22 cellular contexts compared by ENCODE assay signal in genomic region chr11:32302826-32303225, GRCh38.
DNase-seq lines count a peak whose midpoint lies in the region; ATAC-seq and TF ChIP-seq lines count a peak whose summit lies in the region.
"Had no signal": no experiment of that assay in that cellular context is flagged by ENCODE, and none has a peak within 500 bp of the region (broad histone marks: within the 10 kb centered on the region; RNA-seq: fewer than 3 reads in every experiment).

No MANE protein-coding gene starts in this region.

- TF ChIP-seq CTCF in GM23338 (conservative IDR thresholded peaks at IDR 0.05; ENCODE audit: low read depth in 2 of 2) (no peak), RWPE2 (IDR thresholded peaks at IDR 0.05; ENCODE audit: poor library complexity, severe bottlenecking) (no peak), foreskin keratinocyte (conservative IDR thresholded peaks at IDR 0.05) (no peak)

- no peak overlapping the region for H3K27ac ChIP-seq in GM23338 (ENCODE audit: low read depth)
- H3K27ac ChIP-seq in RWPE2 (ENCODE audit: poor library complexity, severe bottlenecking) = no peak overlapping the region
- H3K27ac ChIP-seq in foreskin keratinocyte = no peak overlapping the region
- no peak overlapping the region for H3K27ac ChIP-seq in trophoblast cell (ENCODE audit: low read depth, low read length)
- H3K27ac ChIP-seq: A549; BLaER1 treated with 17β-estradiol and CSF1 and Interleukin-3, amounts not matched to agents 10 nM and 100 nM had no signal

- H3K27ac Mint-ChIP-seq in GM23338 = no peak overlapping the region
- H3K27ac Mint-ChIP-seq: CD4-positive, alpha-beta memory T cell; HFFc6 had no signal

- no peak overlapping the region for H3K4me3 ChIP-seq in GM23338
- no peak overlapping the region for H3K4me3 ChIP-seq in RWPE2 (ENCODE audit: severe bottlenecking)
- no peak overlapping the region for H3K4me3 ChIP-seq in trophoblast cell (ENCODE audit: low read depth, low read length)
- H3K4me3 ChIP-seq: A549; BLaER1 treated with 17β-estradiol and CSF1 and Interleukin-3, amounts not matched to agents 10 nM and 100 nM; HAP-1 had no signal

- no peak overlapping the region for H2AK5ac ChIP-seq in trophoblast cell (ENCODE audit: low read length)

- no peaks in the 10 kb centered on the region for H3K9me3 ChIP-seq in RWPE2 (ENCODE audit: severe bottlenecking)
- H3K9me3 ChIP-seq in trophoblast cell (ENCODE audit: insufficient read depth, low read depth, low read length) = peaks cover 1% of the 10 kb centered on the region
- H3K9me3 ChIP-seq: A549, BE2C, HAP-1 had no signal

- H4K91ac ChIP-seq in trophoblast cell (ENCODE audit: low read depth, low read length) = no peak overlapping the region

- no peak overlapping the region for H3K4me3 Mint-ChIP-seq in GM23338
- H3K4me3 Mint-ChIP-seq: CD4-positive, alpha-beta memory T cell; HFFc6 had no signal

- H3K79me1 ChIP-seq in trophoblast cell (ENCODE audit: low read length) = no peaks in the 10 kb centered on the region

- H3K36me3 Mint-ChIP-seq in GM23338 (ENCODE audit: low read depth) = no peaks in the 10 kb centered on the region
- H3K36me3 Mint-ChIP-seq: CD4-positive, alpha-beta memory T cell had no signal

- H3K9ac ChIP-seq in trophoblast cell (ENCODE audit: low read length) = no peak overlapping the region
- H3K9ac ChIP-seq: BLaER1 treated with 17β-estradiol and CSF1 and Interleukin-3, amounts not matched to agents 10 nM and 100 nM had no signal

- H3F3A ChIP-seq in GM23338 (replicated peaks; ENCODE audit: low read depth) = no peaks in the 10 kb centered on the region

- no peak overlapping the region for H4K8ac ChIP-seq in trophoblast cell (ENCODE audit: low read depth, low read length)

- no peaks in the 10 kb centered on the region for H3K4me1 Mint-ChIP-seq in GM23338
- H3K4me1 Mint-ChIP-seq: CD4-positive, alpha-beta memory T cell had no signal

- H3K18ac ChIP-seq in trophoblast cell (ENCODE audit: low read length) = no peak overlapping the region

- H3K4me2 ChIP-seq in GM23338 (no peak overlapping the region), trophoblast cell (ENCODE audit: low read length) (no peak overlapping the region)
- H3K4me2 ChIP-seq: A549; BLaER1 treated with 17β-estradiol and CSF1 and Interleukin-3, amounts not matched to agents 10 nM and 100 nM had no signal

- H3K9me2 ChIP-seq in GM23338 (ENCODE audit: insufficient read depth) = no peaks in the 10 kb centered on the region

- ATAC-seq in GM23338 (no peak), RWPE2 (ENCODE audit: low read depth) (peak; percentile 50; the same call in 1 of the 3 replicates), foreskin keratinocyte (peak; percentile 43), HG03139 (IDR thresholded peaks at IDR 0.05; ENCODE audit: unreplicated experiment) (no peak), HG02571 (IDR thresholded peaks at IDR 0.05; ENCODE audit: unreplicated experiment) (no peak)
- ATAC-seq: A549 had no signal

- H4K20me1 ChIP-seq in GM23338 (replicated peaks; ENCODE audit: insufficient read depth) = no peaks in the 10 kb centered on the region
- H4K20me1 ChIP-seq: BLaER1 treated with 17β-estradiol and CSF1 and Interleukin-3, amounts not matched to agents 10 nM and 100 nM had no signal

- no peaks in the 10 kb centered on the region for H3K36me3 ChIP-seq in GM23338 (ENCODE audit: insufficient read depth)
- H3K36me3 ChIP-seq in RWPE2 (ENCODE audit: low read depth) = no peaks in the 10 kb centered on the region
- no peaks in the 10 kb centered on the region for H3K36me3 ChIP-seq in trophoblast cell (ENCODE audit: control insufficient read depth in 1 of 2, insufficient read depth in 2 of 2, low read length in 2 of 2)
- H3K36me3 ChIP-seq: BE2C; BLaER1 treated with 17β-estradiol and CSF1 and Interleukin-3, amounts not matched to agents 10 nM and 100 nM; HAP-1 had no signal

- H3K4me1 ChIP-seq in GM23338 (ENCODE audit: insufficient read depth) (no peaks in the 10 kb centered on the region), RWPE2 (ENCODE audit: insufficient read depth, poor library complexity, severe bottlenecking) (peaks cover 8% of the 10 kb centered on the region), foreskin keratinocyte (no peaks in the 10 kb centered on the region), trophoblast cell (ENCODE audit: control insufficient read depth in 1 of 2, insufficient read depth in 2 of 2, low read length in 2 of 2) (peaks cover 0 to 1% of the 10 kb centered on the region in 2 experiments)
- H3K4me1 ChIP-seq: A549, BE2C, HAP-1 had no signal

- H3K14ac ChIP-seq in trophoblast cell (ENCODE audit: low read length) = no peak overlapping the region

- H3K79me2 ChIP-seq in GM23338 (replicated peaks; ENCODE audit: insufficient read depth) = no peaks in the 10 kb centered on the region
- H3K79me2 ChIP-seq in trophoblast cell (ENCODE audit: control insufficient read depth, insufficient read depth, low read length, poor library complexity) = no peaks in the 10 kb centered on the region

- H2BK120ac ChIP-seq in trophoblast cell (ENCODE audit: insufficient read depth, low read length, poor library complexity) = no peak overlapping the region

- no peaks in the 10 kb centered on the region for H3K27me3 ChIP-seq in GM23338 (ENCODE audit: insufficient read depth)
- no peaks in the 10 kb centered on the region for H3K27me3 ChIP-seq in RWPE2 (ENCODE audit: insufficient read depth, poor library complexity, severe bottlenecking)
- no peaks in the 10 kb centered on the region for H3K27me3 ChIP-seq in foreskin keratinocyte
- no peaks in the 10 kb centered on the region for H3K27me3 ChIP-seq in trophoblast cell (ENCODE audit: insufficient read depth, low read length)
- H3K27me3 ChIP-seq: BE2C; BLaER1 treated with 17β-estradiol and CSF1 and Interleukin-3, amounts not matched to agents 10 nM and 100 nM had no signal

- no peak overlapping the region for H3K23ac ChIP-seq in trophoblast cell (ENCODE audit: low read length)

- H2BK12ac ChIP-seq in trophoblast cell (ENCODE audit: low read length) = no peak overlapping the region

- H3K4ac ChIP-seq in trophoblast cell (ENCODE audit: low read depth, low read length) = no peak overlapping the region

- H4K12ac ChIP-seq in trophoblast cell (ENCODE audit: low read depth, low read length) = no peak overlapping the region

- H2AFZ ChIP-seq in GM23338 (0 out of 2 replicates have a peak overlapping the region, but pooled peaks have one; percentile 38), trophoblast cell (ENCODE audit: insufficient read depth, low read length, poor library complexity) (no peak overlapping the region)

- no peak overlapping the region for H2BK5ac ChIP-seq in trophoblast cell (ENCODE audit: low read depth, low read length, poor library complexity)

- DNase-seq in GM23338 (ENCODE audit: low spot score) (no peak), RWPE2 (ENCODE audit: low spot score) (no peak), foreskin keratinocyte (peak; percentile 54 to 77), trophoblast cell (peak; percentile 17 to 79)
- no peak for DNase-seq in activated CD8-positive, alpha-beta memory T cell treated with anti-CD3 and anti-CD28 coated beads, Interleukin-2, amount 50 U/mL, for 4 hours
- DNase-seq: 8988T; ACHN; AML-193; BE2C; Calu3; CD4-positive, alpha-beta memory T cell; COR-L47; DMS53; DMS79 treated with DMSO at 0.1 percent for 48 hours; GF-D8; GOT3; HFFc6 had no signal

- no peaks in the 10 kb centered on the region for H3K9me3 Mint-ChIP-seq in GM23338
- H3K9me3 Mint-ChIP-seq: CD4-positive, alpha-beta memory T cell; HFFc6 had no signal

- no CpG with 5 or more reads among the region's 4 CpGs for WGBS in trophoblast cell (ENCODE audit: extremely low coverage, insufficient coverage, insufficient read length)

- peaks cover 3% of the 10 kb centered on the region for H3K27me3 Mint-ChIP-seq in GM23338 (ENCODE audit: insufficient read depth, low read depth, poor library complexity)

TF ChIP-seq in GM23338, 12 proteins besides CTCF, POLR2A, EP300 and RAD21 (continues in another document):
- TF ChIP-seq ZNF114 (CRISPR knock-in tag; IDR thresholded peaks at IDR 0.05) (no peak), EZH2 (IDR thresholded peaks at IDR 0.05; ENCODE audit: low read depth, unreplicated experiment) (no peak), STAT1 (IDR thresholded peaks at IDR 0.05; ENCODE audit: unreplicated experiment) (no peak), EZH2phosphoT487 (IDR thresholded peaks at IDR 0.05; ENCODE audit: unreplicated experiment) (no peak), JUNB (IDR thresholded peaks at IDR 0.05; ENCODE audit: unreplicated experiment) (no peak)

Comparison
In these comparisons a context has a peak if more than half of its experiments do, and no peak if none do; other contexts are left out.
1. ATAC-seq: peak in RWPE2 (single experiment) and foreskin keratinocyte (single experiment); none in GM23338 (single experiment), HG03139 (single experiment) and HG02571 (single experiment).
2. DNase-seq: peak in foreskin keratinocyte (2 of 2) and trophoblast cell (2 of 2); none in GM23338 (single experiment), RWPE2 (single experiment) and activated CD8-positive, alpha-beta memory T cell treated with anti-CD3 and anti-CD28 coated beads, Interleukin-2, amount 50 U/mL, for 4 hours (single experiment).